ENCODE assay signal across 8 cellular contexts in genomic region chr19:2613507-2614295, GRCh38.
DNase-seq lines count a peak whose midpoint lies in the region; ATAC-seq and TF ChIP-seq lines count a peak whose summit lies in the region.

No MANE protein-coding gene starts in this region.

- peak; percentile 58 for ATAC-seq in CD4-positive, alpha-beta T cell (ENCODE audit: poor library complexity)
- ATAC-seq in HG02884 (IDR thresholded peaks at IDR 0.05; ENCODE audit: unreplicated experiment) (no peak), GM19035 (IDR thresholded peaks at IDR 0.05; ENCODE audit: unreplicated experiment) (no peak)

- H3K4me1 Mint-ChIP-seq in CD4-positive, alpha-beta T cell (ENCODE audit: low read depth), result peaks cover 56% of the 10 kb centered on the region
- H3K4me1 Mint-ChIP-seq in endodermal cell (peaks cover 4% of the 10 kb centered on the region), nephron progenitor cell (peaks cover 9% of the 10 kb centered on the region)

- peak; percentile 84 for TF ChIP-seq CTCF in CD4-positive, alpha-beta T cell (IDR thresholded peaks at IDR 0.05)
- TF ChIP-seq CTCF in endodermal cell (conservative IDR thresholded peaks at IDR 0.05) (peak; percentile 96), nephron progenitor cell (IDR thresholded peaks at IDR 0.05) (peak; percentile 79)

- peak overlapping the region; percentile 48 for H3K4me3 Mint-ChIP-seq in CD4-positive, alpha-beta T cell
- H3K4me3 Mint-ChIP-seq in endodermal cell, result no peak overlapping the region
- no peak overlapping the region for H3K4me3 Mint-ChIP-seq in nephron progenitor cell

- WGBS in endodermal cell (ENCODE audit: insufficient coverage in 1 of 2, insufficient read length in 1 of 2), 2 experiments, result 15 to 31% methylated on average over 17 to 28 of the region's 28 CpGs

- no peak overlapping the region for H3K4me3 ChIP-seq in endodermal cell (ENCODE audit: low read length)

- H3K4me1 ChIP-seq in endodermal cell (ENCODE audit: control insufficient read depth, insufficient read depth, low read length), result no peaks in the 10 kb centered on the region

- H3K9me3 Mint-ChIP-seq in CD4-positive, alpha-beta T cell, result no peaks in the 10 kb centered on the region
- H3K9me3 Mint-ChIP-seq in endodermal cell, result peaks cover 12% of the 10 kb centered on the region
- H3K9me3 Mint-ChIP-seq in nephron progenitor cell, result peaks cover 11% of the 10 kb centered on the region

- H3K27me3 ChIP-seq in CD4-positive, alpha-beta T cell (ENCODE audit: control insufficient read depth, insufficient read depth, low read length), result no peaks in the 10 kb centered on the region
- no peaks in the 10 kb centered on the region for H3K27me3 ChIP-seq in endodermal cell (ENCODE audit: control insufficient read depth, insufficient read depth, low read length, poor library complexity, severe bottlenecking)

- intact Hi-C loops in CD4-positive, alpha-beta T cell (cut with DNase I, micrococcal nuclease), result loop anchor here (2.0 to 10.0 kb wide), 7 partner anchors 23 to 456 kb away; partner anchors contain the start of genes PLEKHJ1 (in 2 of the 2) and SF3A2 (in 2 of the 2)

- POLR2A ChIA-PET in CD4-positive, alpha-beta T cell (lab: Charles Lee), result interaction anchor here (0.6 to 11.7 kb wide), 6 partner anchors 8 to 364 kb away, joined by 3 to 272 read pairs (median 4); partner anchors contain the start of genes GADD45B and TIMM13

- H3K27ac Mint-ChIP-seq in CD4-positive, alpha-beta T cell, result no peak overlapping the region
- H3K27ac Mint-ChIP-seq in endodermal cell (no peak overlapping the region), nephron progenitor cell (no peak overlapping the region)

- CTCF ChIA-PET in CD4-positive, alpha-beta T cell (lab: Charles Lee), result interaction anchor here (1.2 to 2.5 kb wide), 12 partner anchors 14 to 186 kb away, joined by 3 to 39 read pairs (median 8); partner anchors contain the start of genes GADD45B, LMNB2 and TIMM13

- no peak for TF ChIP-seq EP300 in Ishikawa (IDR thresholded peaks at IDR 0.05; ENCODE audit: borderline replicate concordance)

- peak; percentile 40 to 69 (median 54) for DNase-seq in CD4-positive, alpha-beta T cell
- peak; percentile 63 to 70 for DNase-seq in activated CD4-positive, alpha-beta T cell treated with anti-CD3 and anti-CD28 coated beads, Interleukin-2, amount 50 U/mL, for 48 hours
- DNase-seq in endodermal cell, result peak; percentile 86
- peak; percentile 58 for DNase-seq in nephron progenitor cell
- no peak for DNase-seq in dedifferentiated amniotic fluid mesenchymal stem cell (ENCODE audit: extremely low spot score)

- no peaks in the 10 kb centered on the region for H3K36me3 ChIP-seq in endodermal cell (ENCODE audit: control insufficient read depth, insufficient read depth, low read length)

- no peak overlapping the region for H3K27ac ChIP-seq in CD4-positive, alpha-beta T cell (ENCODE audit: low read depth, low read length)
- no peak overlapping the region for H3K27ac ChIP-seq in endodermal cell (ENCODE audit: low read depth, low read length)

- H3K27me3 Mint-ChIP-seq in CD4-positive, alpha-beta T cell, result no peaks in the 10 kb centered on the region
- H3K27me3 Mint-ChIP-seq in endodermal cell (ENCODE audit: insufficient read depth) (peaks cover 10% of the 10 kb centered on the region), nephron progenitor cell (ENCODE audit: low read depth, poor library complexity) (peaks cover 22% of the 10 kb centered on the region)

- no peaks in the 10 kb centered on the region for H3K36me3 Mint-ChIP-seq in CD4-positive, alpha-beta T cell (ENCODE audit: low read depth)
- H3K36me3 Mint-ChIP-seq in endodermal cell (ENCODE audit: low read depth) (peaks cover 2% of the 10 kb centered on the region), nephron progenitor cell (ENCODE audit: low read depth) (no peaks in the 10 kb centered on the region)

- peak; percentile 83 for TF ChIP-seq RAD21 in Ishikawa (IDR thresholded peaks at IDR 0.05; ENCODE audit: low read depth)

- H3K9me3 ChIP-seq in CD4-positive, alpha-beta T cell (ENCODE audit: control insufficient read depth, low read length), result no peaks in the 10 kb centered on the region
- no peaks in the 10 kb centered on the region for H3K9me3 ChIP-seq in endodermal cell (ENCODE audit: control insufficient read depth, low read length)

- H3K9ac ChIP-seq in endodermal cell (ENCODE audit: extremely low read depth, low read length, poor library complexity, severe bottlenecking), result no peak overlapping the region

TF ChIP-seq in Ishikawa, 13 proteins besides CTCF, POLR2A, EP300 and RAD21:
- TF ChIP-seq NFIC (IDR thresholded peaks at IDR 0.05) (no peak), YY1 (IDR thresholded peaks at IDR 0.05; ENCODE audit: low read depth) (no peak), REST (IDR thresholded peaks at IDR 0.05; ENCODE audit: low read depth) (no peak)
TF ChIP-seq in Ishikawa: peak in this region for 0.
